25 cellular contexts compared by ENCODE assay signal in the genomic region with DNA sequence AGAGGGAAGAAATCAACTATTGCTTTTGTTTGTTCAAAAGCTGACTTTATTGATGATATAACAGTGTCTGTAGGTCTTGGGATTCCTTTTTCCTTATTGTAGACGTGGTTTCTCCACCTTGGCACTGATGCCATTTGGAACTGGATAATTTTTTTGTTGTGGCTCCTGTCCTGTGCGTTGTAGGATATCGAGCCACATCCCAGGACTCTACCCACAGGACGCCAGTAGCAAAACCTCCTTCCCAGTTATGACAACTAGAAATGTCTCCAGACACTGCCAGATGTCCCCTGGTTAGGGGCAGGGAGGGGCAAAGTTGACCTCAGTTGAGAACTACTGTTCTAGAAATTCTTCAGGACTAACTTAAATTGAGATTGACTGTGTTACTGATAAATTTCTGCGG.
"Had no signal": no experiment of that assay in that cellular context is flagged by ENCODE, and none has a peak within 500 bp of the region (broad histone marks: within the 10 kb centered on the region; RNA-seq: fewer than 3 reads in every experiment).

No MANE protein-coding gene starts in this region.

- H3K4me1 ChIP-seq: breast epithelium, SJSA1 had no signal

- H3K27me3 ChIP-seq: adrenal gland, breast epithelium, SJSA1 had no signal

- H3K4me3 ChIP-seq: adrenal gland, breast epithelium, SJSA1 had no signal

- DNase-seq: activated CD4-positive, alpha-beta T cell treated with anti-CD3 and anti-CD28 coated beads for 48 hours; activated CD4-positive, alpha-beta T cell treated with anti-CD3 and anti-CD28 coated beads, Interleukin-2, amount 50 U/mL, for 4 hours; activated CD4-positive, CD25-positive, alpha-beta regulatory T cell treated with anti-CD3 and anti-CD28 coated beads, Interleukin-2, amount 50 U/mL, for 72 hours; activated CD8-positive, alpha-beta memory T cell treated with anti-CD3 and anti-CD28 coated beads, Interleukin-2, amount 50 U/mL, for 48 hours; activated CD8-positive, alpha-beta T cell treated with anti-CD3 and anti-CD28 coated beads, Interleukin-2, amount 10 ng/mL, durations not matched to agents 7 days and 5 days; activated naive CD4-positive, alpha-beta T cell treated with anti-CD3 and anti-CD28 coated beads, Interleukin-2, amount 50 U/mL, for 16 hours; activated naive CD8-positive, alpha-beta T cell treated with anti-CD3 and anti-CD28 coated beads, Interleukin-2, amount 10 ng/mL, durations not matched to agents 7 days and 5 days; activated T-cell treated with anti-CD3 and anti-CD28 coated beads, Interleukin-2, amount 50 U/mL, for 1 hour; adrenal gland; anterior cingulate cortex; MM.1S; NCI-H1105; NCI-H1436; NCI-H187; NCI-H2081; NCI-H510A treated with DMSO at 0.1 percent for 48 hours; NK-92 treated with Interleukin-12 subunit alpha and Interleukin-12 subunit beta, amount 100 ng/mL, for 24 hours; PC-3; SHP77 had no signal

- H3K36me3 Mint-ChIP-seq: activated naive CD8-positive, alpha-beta T cell treated with anti-CD3 and anti-CD28 coated beads, Interleukin-2, amount 10 ng/mL, durations not matched to agents 7 days and 5 days; WTC11 had no signal

- H3K27ac Mint-ChIP-seq: activated CD8-positive, alpha-beta T cell treated with anti-CD3 and anti-CD28 coated beads, Interleukin-2, amount 10 ng/mL, durations not matched to agents 7 days and 5 days; activated naive CD8-positive, alpha-beta T cell treated with anti-CD3 and anti-CD28 coated beads, Interleukin-2, amount 10 ng/mL, durations not matched to agents 7 days and 5 days; T-helper 1 cell treated with Interleukin-12 subunit alpha and Interleukin-12 subunit beta and Interleukin-4 antibody, amounts not matched to agents 30 μg/mL and 1 μg/mL, for 36 hours; WTC11 had no signal

- H3K9me3 ChIP-seq: adrenal gland, breast epithelium, SJSA1 had no signal

- H3K9me3 Mint-ChIP-seq: activated naive CD8-positive, alpha-beta T cell treated with anti-CD3 and anti-CD28 coated beads, Interleukin-2, amount 10 ng/mL, durations not matched to agents 7 days and 5 days; T-helper 1 cell treated with Interleukin-12 subunit alpha and Interleukin-12 subunit beta and Interleukin-4 antibody, amounts not matched to agents 30 μg/mL and 1 μg/mL, for 36 hours; WTC11 had no signal

- H3K27ac ChIP-seq: adrenal gland, breast epithelium, SJSA1 had no signal

- H3K36me3 ChIP-seq: adrenal gland, breast epithelium, SJSA1 had no signal

- ATAC-seq: activated CD8-positive, alpha-beta T cell treated with anti-CD3 and anti-CD28 coated beads, Interleukin-2, amount 10 ng/mL, durations not matched to agents 7 days and 5 days; PC-3; SK-N-SH treated with all-trans-retinoic acid at 6 μM for 48 hours; WTC11 had no signal

- FAIRE-seq: RCC 7860 had no signal

- H3K4me1 Mint-ChIP-seq: activated naive CD8-positive, alpha-beta T cell treated with anti-CD3 and anti-CD28 coated beads, Interleukin-2, amount 10 ng/mL, durations not matched to agents 7 days and 5 days had no signal

- H3K4me3 Mint-ChIP-seq: activated CD8-positive, alpha-beta T cell treated with anti-CD3 and anti-CD28 coated beads, Interleukin-2, amount 10 ng/mL, durations not matched to agents 7 days and 5 days; activated naive CD8-positive, alpha-beta T cell treated with anti-CD3 and anti-CD28 coated beads, Interleukin-2, amount 10 ng/mL, durations not matched to agents 7 days and 5 days; T-helper 1 cell treated with Interleukin-12 subunit alpha and Interleukin-12 subunit beta and Interleukin-4 antibody, amounts not matched to agents 30 μg/mL and 1 μg/mL, for 36 hours; WTC11 had no signal
